2 cellular contexts compared by ENCODE assay signal in genomic region chr1:185695299-185695698, GRCh38.
TF ChIP-seq lines count a peak whose summit lies in the region.

No MANE protein-coding gene starts in this region.

TF ChIP-seq in IMR-90, 13 proteins besides CTCF, POLR2A, EP300 and RAD21:
- TF ChIP-seq USF2 (IDR thresholded peaks at IDR 0.05; ENCODE audit: low read depth, low read length), result no peak
- no peak for TF ChIP-seq RFX5 (IDR thresholded peaks at IDR 0.05; ENCODE audit: low read depth, low read length)
TF ChIP-seq in IMR-90: peak in this region for 0.

TF ChIP-seq in SK-N-SH, 30 proteins besides CTCF, POLR2A, EP300 and RAD21:
- TF ChIP-seq ELF1 (IDR thresholded peaks at IDR 0.05), result no peak
- no peak for TF ChIP-seq FOXM1 (IDR thresholded peaks at IDR 0.05; ENCODE audit: low read depth)
- TF ChIP-seq POLR2AphosphoS5 (IDR thresholded peaks at IDR 0.05; ENCODE audit: low read depth, low read length), result no peak
- TF ChIP-seq IRF3 (IDR thresholded peaks at IDR 0.05; ENCODE audit: low read depth, low read length), result no peak
- no peak for TF ChIP-seq CHD2 (IDR thresholded peaks at IDR 0.05; ENCODE audit: low read length, partially characterized antibody)
- TF ChIP-seq SMC3 (IDR thresholded peaks at IDR 0.05; ENCODE audit: low read depth, low read length), result no peak
- no peak for TF ChIP-seq NRF1 (IDR thresholded peaks at IDR 0.05; ENCODE audit: low read depth, low read length)
- no peak for TF ChIP-seq ZBTB33 (IDR thresholded peaks at IDR 0.05; ENCODE audit: borderline replicate concordance, low read depth)
TF ChIP-seq in SK-N-SH: peak in this region for 0.
